Comparison of ENCODE assay signal across 19 cellular contexts in the genomic region with DNA sequence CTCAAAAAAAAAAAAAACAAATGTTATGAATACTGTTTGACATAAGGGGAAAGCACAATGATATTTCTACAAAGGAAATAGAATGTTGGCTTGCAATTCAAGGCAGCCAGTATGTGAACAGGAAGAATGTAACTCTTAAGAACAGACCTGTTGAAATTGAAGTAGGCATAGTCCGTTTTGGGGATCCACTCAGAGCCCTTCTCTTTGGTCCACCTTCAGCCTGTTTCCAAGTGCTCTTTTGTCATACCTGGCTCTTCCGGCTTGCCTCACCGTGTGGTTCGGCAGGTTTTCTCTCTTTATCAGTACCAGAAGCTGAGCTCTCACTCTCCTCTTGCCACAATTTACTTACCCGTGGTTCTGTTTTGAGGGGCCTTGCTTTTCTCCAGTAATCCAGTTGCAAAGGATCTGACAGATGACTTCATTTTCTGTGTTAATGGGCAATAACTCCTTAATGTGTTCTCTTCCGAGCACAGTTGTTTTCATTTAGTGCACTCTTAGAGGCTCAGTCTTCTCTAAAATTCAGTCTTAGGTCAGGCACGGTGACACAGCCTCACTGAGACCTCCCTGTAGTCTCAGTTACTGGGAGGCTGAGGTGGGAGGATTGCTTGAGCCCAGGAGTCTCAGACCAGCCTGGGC. TPM values are rescaled to one million over a fixed set of nuclear protein-coding genes. Genes with fewer than 3 reads are reported as not detected.
A peak's percentile ranks its signal among the peaks of the same experiment; 100 is the strongest.
DNase-seq lines count a peak whose midpoint lies in the region; ATAC-seq and TF ChIP-seq lines count a peak whose summit lies in the region.
"Had no signal": no experiment of that assay in that cellular context is flagged by ENCODE, and none has a peak within 500 bp of the region (broad histone marks: within the 10 kb centered on the region; RNA-seq: fewer than 3 reads in every experiment).

No MANE protein-coding gene starts in this region.

- POLR2A ChIA-PET in activated CD4-positive, alpha-beta T cell treated with anti-CD3 and anti-CD28 coated beads, Interleukin-2, amount 10 ng/mL, durations not matched to agents 7 days and 5 days (lab: Charles Lee), result no interaction called here

- H3K27me3 Mint-ChIP-seq in nephron progenitor cell (ENCODE audit: low read depth, poor library complexity) (peaks cover 5% of the 10 kb centered on the region), HFFc6 (ENCODE audit: insufficient read depth) (no peaks in the 10 kb centered on the region; the same call in 1 of the 2 replicates)
- H3K27me3 Mint-ChIP-seq in activated CD4-positive, alpha-beta T cell treated with anti-CD3 and anti-CD28 coated beads, Interleukin-2, amount 10 ng/mL, durations not matched to agents 7 days and 5 days, result peaks cover 6% of the 10 kb centered on the region
- H3K27me3 Mint-ChIP-seq: central memory CD8-positive, alpha-beta T cell had no signal

- H3K36me3 ChIP-seq in RWPE2 (ENCODE audit: low read depth) (peaks cover 50% of the 10 kb centered on the region), lower lobe of right lung (no peaks in the 10 kb centered on the region), tibial artery (no peaks in the 10 kb centered on the region)
- H3K36me3 ChIP-seq: neural progenitor cell had no signal

- H3K4me3 ChIP-seq in RWPE2 (ENCODE audit: severe bottlenecking), result no peak overlapping the region
- H3K4me3 ChIP-seq in lower lobe of right lung, result no peak overlapping the region
- H3K4me3 ChIP-seq in tibial artery, result no peak overlapping the region
- H3K4me3 ChIP-seq: K562, neural progenitor cell had no signal

- DNase-seq in RWPE2 (ENCODE audit: low spot score) (no peak), lower lobe of right lung (no peak), tibial artery (no peak), nephron progenitor cell (no peak), OCI-M1 (lab: John Stamatoyannopoulos, UW) (no peak), HFFc6 (no peak)
- no peak for DNase-seq in activated CD4-positive, alpha-beta T cell treated with anti-CD3 and anti-CD28 coated beads, Interleukin-2, amount 10 ng/mL, durations not matched to agents 7 days and 5 days
- DNase-seq: activated naive CD4-positive, alpha-beta T cell treated with anti-CD3 and anti-CD28 coated beads, Interleukin-2, amount 50 U/mL, for 16 hours; activated T-cell treated with anti-CD3 and anti-CD28 coated beads, Interleukin-2, amount 50 U/mL, for 48 hours; DMS 273 treated with DMSO at 0.1 percent for 48 hours; kidney glomerular epithelial cell; NCI-H2171 treated with DMSO at 0.1 percent for 48 hours; NCI-H526 treated with DMSO at 0.1 percent for 48 hours; T1000 had no signal

- H3K4me1 ChIP-seq in RWPE2 (ENCODE audit: insufficient read depth, poor library complexity, severe bottlenecking) (peaks cover 24% of the 10 kb centered on the region), lower lobe of right lung (peaks cover 68% of the 10 kb centered on the region), tibial artery (peaks cover 0 to 44% (median 16%) of the 10 kb centered on the region in 4 donors)

- no peaks in the 10 kb centered on the region for H3K9me3 ChIP-seq in RWPE2 (ENCODE audit: severe bottlenecking)
- no peaks in the 10 kb centered on the region for H3K9me3 ChIP-seq in lower lobe of right lung
- no peaks in the 10 kb centered on the region for H3K9me3 ChIP-seq in tibial artery

- H3K27ac Mint-ChIP-seq in nephron progenitor cell (no peak overlapping the region), HFFc6 (no peak overlapping the region)
- no peak overlapping the region for H3K27ac Mint-ChIP-seq in activated CD4-positive, alpha-beta T cell treated with anti-CD3 and anti-CD28 coated beads, Interleukin-2, amount 10 ng/mL, durations not matched to agents 7 days and 5 days
- H3K27ac Mint-ChIP-seq: neural progenitor cell had no signal

- no peak for TF ChIP-seq CTCF in RWPE2 (IDR thresholded peaks at IDR 0.05; ENCODE audit: poor library complexity, severe bottlenecking)
- no peak for TF ChIP-seq CTCF in lower lobe of right lung (IDR thresholded peaks at IDR 0.05)
- TF ChIP-seq CTCF in tibial artery (IDR thresholded peaks at IDR 0.05), result no peak
- no peak for TF ChIP-seq CTCF in nephron progenitor cell (IDR thresholded peaks at IDR 0.05)
- TF ChIP-seq CTCF in HFFc6 (IDR thresholded peaks at IDR 0.05), result no peak

- H3K36me3 Mint-ChIP-seq in nephron progenitor cell (ENCODE audit: low read depth), result peaks cover 14% of the 10 kb centered on the region
- no peaks in the 10 kb centered on the region for H3K36me3 Mint-ChIP-seq in activated CD4-positive, alpha-beta T cell treated with anti-CD3 and anti-CD28 coated beads, Interleukin-2, amount 10 ng/mL, durations not matched to agents 7 days and 5 days (ENCODE audit: low read depth)
- peaks cover 25% of the 10 kb centered on the region for H3K36me3 Mint-ChIP-seq in HFFc6 (ENCODE audit: low read depth)

- H3K4me1 Mint-ChIP-seq in nephron progenitor cell (peaks cover 68% of the 10 kb centered on the region), HFFc6 (ENCODE audit: low read depth) (peaks cover 44% of the 10 kb centered on the region)
- H3K4me1 Mint-ChIP-seq in activated CD4-positive, alpha-beta T cell treated with anti-CD3 and anti-CD28 coated beads, Interleukin-2, amount 10 ng/mL, durations not matched to agents 7 days and 5 days, result peaks cover 8% of the 10 kb centered on the region

- peak; percentile 35; the same call in 1 of the 3 replicates for ATAC-seq in RWPE2 (ENCODE audit: low read depth)
- peak; percentile 47 for ATAC-seq in esophagus mucosa
- peak; percentile 78 to 88 for ATAC-seq in lower lobe of right lung
- ATAC-seq: K562 had no signal

- intact Hi-C loops in lower lobe of right lung (cut with DNase I), result no loop called here
- intact Hi-C loops in tibial artery (cut with DNase I; ENCODE audit: low total_unique reads), result no loop called here

- H3K27me3 ChIP-seq in RWPE2 (ENCODE audit: insufficient read depth, poor library complexity, severe bottlenecking), result no peaks in the 10 kb centered on the region
- no peaks in the 10 kb centered on the region for H3K27me3 ChIP-seq in lower lobe of right lung (ENCODE audit: low read depth)
- no peaks in the 10 kb centered on the region for H3K27me3 ChIP-seq in tibial artery

- H3K9me3 Mint-ChIP-seq in nephron progenitor cell (peaks cover 5% of the 10 kb centered on the region), HFFc6 (no peaks in the 10 kb centered on the region)
- no peaks in the 10 kb centered on the region for H3K9me3 Mint-ChIP-seq in activated CD4-positive, alpha-beta T cell treated with anti-CD3 and anti-CD28 coated beads, Interleukin-2, amount 10 ng/mL, durations not matched to agents 7 days and 5 days
- H3K9me3 Mint-ChIP-seq: central memory CD8-positive, alpha-beta T cell; neural progenitor cell had no signal

- H3K27ac ChIP-seq in RWPE2 (ENCODE audit: poor library complexity, severe bottlenecking) (no peak overlapping the region), lower lobe of right lung (peak overlapping the region; percentile 64), tibial artery (peak overlapping the region; percentile 61 to 67)
- H3K27ac ChIP-seq: neural progenitor cell, RWPE1 had no signal

- no peak overlapping the region for H3K4me3 Mint-ChIP-seq in nephron progenitor cell
- no peak overlapping the region for H3K4me3 Mint-ChIP-seq in activated CD4-positive, alpha-beta T cell treated with anti-CD3 and anti-CD28 coated beads, Interleukin-2, amount 10 ng/mL, durations not matched to agents 7 days and 5 days
- H3K4me3 Mint-ChIP-seq in HFFc6, result no peak overlapping the region
- H3K4me3 Mint-ChIP-seq: central memory CD8-positive, alpha-beta T cell; neural progenitor cell had no signal

- CTCF ChIA-PET in activated CD4-positive, alpha-beta T cell treated with anti-CD3 and anti-CD28 coated beads, Interleukin-2, amount 10 ng/mL, durations not matched to agents 7 days and 5 days (lab: Charles Lee), result no interaction called here

RNA-seq across cellular contexts. Expression of a gene that starts 6.7 kb away (rescaled TPM):
- total RNA-seq in esophagus mucosa (45.3 TPM), lower lobe of right lung (28.2 TPM)
- total RNA-seq in activated CD4-positive, alpha-beta T cell treated with anti-CD3 and anti-CD28 coated beads, Interleukin-2, amount 10 ng/mL, durations not matched to agents 7 days and 5 days, result 1 to 10 TPM; 4.0 to 5.6 TPM
- total RNA-seq in HFFc6 (2021; fragmentation: NEBNext Ultra II Directional; extraction: Animal tissue kit (Norgen Biotek cat#: 25700)), result 10 to 100 TPM in 5 of 6 experiments, 1 to 10 TPM in 1; 8.5 to 21.4 (median 15.9) TPM
